ENCODE assay signal across 16 cellular contexts in the genomic region with DNA sequence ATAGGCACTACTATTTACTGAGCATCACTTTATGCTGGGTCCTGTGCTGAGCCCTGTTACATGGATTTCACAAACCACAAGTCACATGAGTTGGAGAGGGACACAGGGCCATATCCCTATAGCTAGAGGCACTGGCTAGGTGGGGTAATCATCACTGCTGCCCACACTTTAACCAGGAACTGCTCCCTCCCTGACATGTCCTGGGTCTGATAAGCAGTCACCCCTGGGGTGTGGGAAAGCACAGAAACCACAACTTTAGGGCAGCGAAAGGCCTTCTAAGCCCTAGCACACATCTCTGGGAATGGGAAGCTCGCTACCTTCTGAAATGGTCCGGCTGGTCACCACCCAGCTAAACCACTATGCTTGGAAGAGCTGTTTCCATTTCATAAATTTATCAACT.
"Had no signal": no experiment of that assay in that cellular context is flagged by ENCODE, and none has a peak within 500 bp of the region (broad histone marks: within the 10 kb centered on the region; RNA-seq: fewer than 3 reads in every experiment).

No MANE protein-coding gene starts in this region.

- DNase-seq: activated CD4-positive, alpha-beta memory T cell treated with anti-CD3 and anti-CD28 coated beads, Interleukin-2, amount 10 ng/mL, durations not matched to agents 7 days and 5 days; activated effector memory CD4-positive, alpha-beta T cell treated with Interleukin-2 at 50 U/mL for 16 hours; activated naive CD4-positive, alpha-beta T cell treated with anti-CD3 and anti-CD28 coated beads, Interleukin-2, amount 50 U/mL, for 16 hours; activated T-cell treated with anti-CD3 and anti-CD28 coated beads, Interleukin-2, amount 50 U/mL, for 24 hours; amniotic stem cell; body of pancreas; central memory CD4-positive, alpha-beta T cell; effector CD4-positive, alpha-beta T cell; foreskin keratinocyte; kidney glomerular epithelial cell; nephron progenitor cell; stimulated activated CD4-positive, alpha-beta T cell treated with anti-CD3 and anti-CD28 coated beads, Interleukin-12 subunit alpha, Interleukin-12 subunit beta, amount 100 ng/mL, for 4 hours; stimulated activated CD4-positive, alpha-beta T cell treated with anti-CD3 and anti-CD28 coated beads, Interleukin-2, amount 100 ng/mL, for 24 hours; WERI-Rb-1 had no signal

- H3K4me3 ChIP-seq: body of pancreas, coronary artery, thoracic aorta had no signal

- H3K36me3 ChIP-seq: thoracic aorta, WERI-Rb-1 had no signal

- H3K9me3 ChIP-seq: body of pancreas, thoracic aorta had no signal

- ATAC-seq: body of pancreas, foreskin keratinocyte had no signal

- H3K27ac ChIP-seq: body of pancreas, coronary artery, foreskin keratinocyte, thoracic aorta, WERI-Rb-1 had no signal

- H3K4me1 ChIP-seq: body of pancreas, foreskin keratinocyte had no signal

- H3K27me3 ChIP-seq: body of pancreas, foreskin keratinocyte had no signal
